In genomic region chr17:33124871-33125551, GRCh38 we compare ENCODE assay signal across 16 cellular contexts.
DNase-seq lines count a peak whose midpoint lies in the region; ATAC-seq and TF ChIP-seq lines count a peak whose summit lies in the region.
"Had no signal": no experiment of that assay in that cellular context is flagged by ENCODE, and none has a peak within 500 bp of the region (broad histone marks: within the 10 kb centered on the region; RNA-seq: fewer than 3 reads in every experiment).

No MANE protein-coding gene starts in this region.

- peak; percentile 27 for DNase-seq in ACHN
- DNase-seq in Caki2 (ENCODE audit: low read depth), result peak; percentile 67
- DNase-seq in RWPE2 (ENCODE audit: low spot score), result no peak
- DNase-seq in foreskin keratinocyte, result no peak
- DNase-seq in AG08395 (ENCODE audit: low spot score), result no peak
- no peak for DNase-seq in stimulated activated CD4-positive, alpha-beta T cell treated with anti-CD3 and anti-CD28 coated beads, Interleukin-2, amount 100 ng/mL, for 48 hours
- no peak for DNase-seq in DMS153 treated with DMSO at 0.1 percent for 48 hours (lab: John Stamatoyannopoulos, UW; ENCODE audit: unreplicated experiment)
- DNase-seq: BE2C; CD8-positive, alpha-beta T cell; EL; HFFc6; Kasumi-1; NCI-H1417 treated with DMSO at 0.1 percent for 48 hours; NCI-H510A; NCI-H774 had no signal

- H3K9me3 ChIP-seq in RWPE2 (ENCODE audit: severe bottlenecking), result no peaks in the 10 kb centered on the region
- H3K9me3 ChIP-seq: BE2C had no signal

- ATAC-seq in RWPE2 (ENCODE audit: low read depth), result peak; percentile 65
- ATAC-seq in foreskin keratinocyte, result peak; percentile 12
- ATAC-seq: CD8-positive, alpha-beta T cell; SK-N-SH treated with all-trans-retinoic acid at 6 μM for 48 hours had no signal

- H3K27ac ChIP-seq in RWPE2 (ENCODE audit: poor library complexity, severe bottlenecking) (no peak overlapping the region), foreskin keratinocyte (no peak overlapping the region)

- in situ Hi-C loops in ACHN (cut with HindIII; ENCODE audit: low pct_ligation_motif_present, low pct_unique_long_range_greater_than_20kb, low sequenced_read_pairs), result no loop called here
- in situ Hi-C loops in Caki2 (cut with HindIII; ENCODE audit: low pct_unique_long_range_greater_than_20kb, low sequenced_read_pairs), result no loop called here

- H3K36me3 ChIP-seq in RWPE2 (ENCODE audit: low read depth), result no peaks in the 10 kb centered on the region
- H3K36me3 ChIP-seq: BE2C had no signal

- peaks cover 33% of the 10 kb centered on the region for H3K4me1 ChIP-seq in RWPE2 (ENCODE audit: insufficient read depth, poor library complexity, severe bottlenecking)
- peaks cover 15% of the 10 kb centered on the region for H3K4me1 ChIP-seq in foreskin keratinocyte
- H3K4me1 ChIP-seq: BE2C had no signal

- TF ChIP-seq CTCF in RWPE2 (IDR thresholded peaks at IDR 0.05; ENCODE audit: poor library complexity, severe bottlenecking), result no peak
- no peak for TF ChIP-seq CTCF in foreskin keratinocyte (conservative IDR thresholded peaks at IDR 0.05)

- no peak overlapping the region for H3K4me3 ChIP-seq in RWPE2 (ENCODE audit: severe bottlenecking)

- H3K27me3 ChIP-seq in RWPE2 (ENCODE audit: insufficient read depth, poor library complexity, severe bottlenecking), result no peaks in the 10 kb centered on the region
- no peaks in the 10 kb centered on the region for H3K27me3 ChIP-seq in foreskin keratinocyte

Comparison
In these comparisons a context has a peak if more than half of its experiments do, and no peak if none do; other contexts are left out.
1. DNase-seq: peak in ACHN (single experiment) and Caki2 (single experiment); none in RWPE2 (single experiment), foreskin keratinocyte (0 of 2), AG08395 (single experiment), stimulated activated CD4-positive, alpha-beta T cell treated with anti-CD3 and anti-CD28 coated beads, Interleukin-2, amount 100 ng/mL, for 48 hours (0 of 2) and DMS153 treated with DMSO at 0.1 percent for 48 hours (single experiment).